Comparison of ENCODE assay signal across 8 cellular contexts in the genomic region with DNA sequence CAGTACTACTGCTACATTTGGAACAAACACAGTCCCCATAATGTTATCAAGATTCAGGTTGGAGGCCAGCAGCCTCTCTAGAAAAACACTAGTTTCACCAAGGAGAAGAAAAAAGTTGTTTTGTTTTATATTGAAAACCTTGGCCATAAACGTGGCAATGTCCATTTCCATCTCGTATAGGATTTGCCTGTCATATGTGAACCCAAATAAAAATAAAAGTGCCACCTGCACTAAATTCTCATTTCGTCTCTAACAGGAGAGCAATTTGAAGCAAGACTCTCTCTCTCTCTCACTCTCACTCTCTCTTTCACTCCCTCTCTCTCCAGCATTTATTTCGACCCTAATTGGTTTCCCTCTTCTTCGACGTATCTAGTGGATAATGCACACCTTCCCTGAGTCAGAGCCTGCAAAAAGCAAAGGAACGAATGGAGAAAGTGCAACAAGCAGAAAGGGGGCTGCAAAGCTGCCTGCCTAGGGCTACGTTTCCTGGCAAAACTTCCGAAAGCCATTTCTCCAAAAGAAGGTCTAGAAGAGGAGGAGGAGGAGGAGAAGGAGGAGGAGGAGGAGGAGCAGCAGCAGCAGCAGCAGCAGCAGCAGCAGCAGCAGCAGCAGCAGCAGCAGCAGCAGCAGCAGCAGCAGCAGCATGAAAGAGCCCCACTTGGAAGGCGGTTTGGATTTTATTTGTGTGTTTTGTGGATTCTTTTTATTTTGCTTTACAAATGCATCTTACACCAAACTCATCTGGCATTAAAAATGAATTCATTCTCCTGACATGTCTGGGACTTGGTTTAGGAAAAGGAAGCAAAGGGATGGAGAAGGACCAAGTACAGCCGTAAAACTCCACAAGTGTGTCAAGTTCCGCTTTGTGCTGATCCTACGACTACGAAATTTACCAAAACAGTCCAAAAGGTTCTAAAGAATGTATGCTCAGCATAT. TPM values are rescaled to one million over a fixed set of nuclear protein-coding genes. Genes with fewer than 3 reads are reported as not detected.
DNase-seq lines count a peak whose midpoint lies in the region; ATAC-seq and TF ChIP-seq lines count a peak whose summit lies in the region.

No MANE protein-coding gene starts in this region.

- H3F3A ChIP-seq in GM23338 (replicated peaks; ENCODE audit: low read depth) (no peaks in the 10 kb centered on the region), PC-3 (ENCODE audit: low read length, unreplicated experiment) (no peaks in the 10 kb centered on the region)

- no peaks in the 10 kb centered on the region for H3K9me3 ChIP-seq in PC-3 (ENCODE audit: low read length)

- peaks cover 32% of the 10 kb centered on the region for H3K4me1 ChIP-seq in GM23338 (ENCODE audit: insufficient read depth)
- H3K4me1 ChIP-seq in PC-3 (ENCODE audit: insufficient read depth, low read length), result peaks cover 5% of the 10 kb centered on the region; the same call in 1 of the 2 replicates

- H3K79me2 ChIP-seq in GM23338 (replicated peaks; ENCODE audit: insufficient read depth), result peaks cover 64% of the 10 kb centered on the region
- H3K79me2 ChIP-seq in PC-3 (ENCODE audit: low read length), result peaks cover 14% of the 10 kb centered on the region; the same call in 1 of the 2 replicates

- no peaks in the 10 kb centered on the region for H3K36me3 ChIP-seq in GM23338 (ENCODE audit: insufficient read depth)
- no peaks in the 10 kb centered on the region for H3K36me3 ChIP-seq in PC-3 (ENCODE audit: low read depth, low read length)

- no peak for ATAC-seq in GM23338
- no peak for ATAC-seq in PC-3
- ATAC-seq in HG03460 (IDR thresholded peaks at IDR 0.05; ENCODE audit: unreplicated experiment), result no peak

- H2AFZ ChIP-seq in GM23338, result no peak overlapping the region
- no peak overlapping the region for H2AFZ ChIP-seq in PC-3 (ENCODE audit: low read length)

- H3K27me3 Mint-ChIP-seq in GM23338 (ENCODE audit: insufficient read depth, low read depth, poor library complexity), result peaks cover 2% of the 10 kb centered on the region

- peaks cover 52% of the 10 kb centered on the region for H3K4me1 Mint-ChIP-seq in GM23338

- H3K27ac ChIP-seq in GM23338 (ENCODE audit: low read depth) (peak overlapping the region; percentile 78; the same call in 1 of the 2 replicates), PC-3 (ENCODE audit: low read length) (no peak overlapping the region)

- H3K9me3 Mint-ChIP-seq in GM23338, result no peaks in the 10 kb centered on the region; the same call in 2 of the 3 replicates

- H3K4me2 ChIP-seq in GM23338 (peak overlapping the region; percentile 80), PC-3 (ENCODE audit: low read length) (no peak overlapping the region)

- TSS peak; percentile 18 for BruUV-seq in PC-3 (replicated peaks; lab: Mats Ljungman, UMichigan)

- POLR2A ChIA-PET in PC-3 (lab: Charles Lee; ENCODE audit: unreplicated experiment), result no interaction called here

- peak overlapping the region; percentile 75 for H3K27ac Mint-ChIP-seq in GM23338

- peaks cover 33% of the 10 kb centered on the region for H3K36me3 Mint-ChIP-seq in GM23338 (ENCODE audit: low read depth)

- H3K4me3 Mint-ChIP-seq in GM23338, result peak overlapping the region; percentile 89

- H3K27me3 ChIP-seq in GM23338 (ENCODE audit: insufficient read depth) (no peaks in the 10 kb centered on the region), PC-3 (ENCODE audit: low read length) (no peaks in the 10 kb centered on the region)

- DNase-seq in GM23338 (ENCODE audit: low spot score) (peak; percentile 25), PC-3 (no peak), foreskin fibroblast (peak in 1 of 2 donors; percentile 50), retinal pigment epithelial cell (ENCODE audit: low read depth) (no peak), NCI-H2196 treated with DMSO at 0.1 percent for 48 hours (lab: John Stamatoyannopoulos, UW; ENCODE audit: unreplicated experiment) (no peak), SKM-1 (lab: John Stamatoyannopoulos, UW; ENCODE audit: unreplicated experiment) (no peak), NOMO-1 treated with dmso at 0.1 percent for 144 hours (lab: John Stamatoyannopoulos, UW; ENCODE audit: unreplicated experiment) (no peak)

- H3K9me2 ChIP-seq in GM23338 (ENCODE audit: insufficient read depth) (no peaks in the 10 kb centered on the region), PC-3 (replicated peaks; ENCODE audit: low read length) (no peaks in the 10 kb centered on the region)

- intact Hi-C loops in PC-3 (cut with micrococcal nuclease), result loop anchor here (5.0 kb wide), 5 partner anchors 176 to 711 kb away; no protein-coding TSS in a partner anchor

- H4K20me1 ChIP-seq in GM23338 (replicated peaks; ENCODE audit: insufficient read depth), result no peaks in the 10 kb centered on the region
- H4K20me1 ChIP-seq in PC-3 (ENCODE audit: low read length), result no peaks in the 10 kb centered on the region

- TF ChIP-seq CTCF in GM23338 (conservative IDR thresholded peaks at IDR 0.05; ENCODE audit: low read depth in 2 of 2), result no peak
- no peak for TF ChIP-seq CTCF in PC-3 (conservative IDR thresholded peaks at IDR 0.05; ENCODE audit: low read depth, low read length)
- TF ChIP-seq CTCF in foreskin fibroblast (IDR thresholded peaks at IDR 0.05; ENCODE audit: low read depth, low read length), result no peak
- TF ChIP-seq CTCF in retinal pigment epithelial cell (conservative IDR thresholded peaks at IDR 0.05; ENCODE audit: low read depth, low read length), result no peak

- H3K4me3 ChIP-seq in GM23338, result peak overlapping the region; percentile 66
- no peak overlapping the region for H3K4me3 ChIP-seq in PC-3 (ENCODE audit: low read length)
- H3K4me3 ChIP-seq in foreskin fibroblast (ENCODE audit: low read depth in 1 of 2, low read length in 2 of 2), result peak overlapping the region; percentile 68 to 81
- H3K4me3 ChIP-seq in retinal pigment epithelial cell (ENCODE audit: low read length), result peak overlapping the region; percentile 16

- H3K9ac ChIP-seq in PC-3 (ENCODE audit: low read length), result no peak overlapping the region

- CTCF ChIA-PET in PC-3 (lab: Charles Lee), result no interaction called here

TF ChIP-seq in GM23338, 12 proteins besides CTCF, POLR2A, EP300 and RAD21:
- TF ChIP-seq EZH2phosphoT487 (IDR thresholded peaks at IDR 0.05; ENCODE audit: unreplicated experiment), result no peak
- peak; percentile 26; the same call in 1 of the 2 replicates for TF ChIP-seq POLR2AphosphoS5 (IDR thresholded peaks at IDR 0.05; ENCODE audit: low read depth)

RNA-seq across cellular contexts. Expression of gene TCF4, which starts 2.1 kb away (rescaled TPM):
- total RNA-seq in GM23338 (2014; rRNA removed; shearing (Covaris generic)), result 89.2 and 91.2 TPM in 2 replicates
- 68.0 and 77.7 TPM in 2 replicates for polyA plus RNA-seq in GM23338 (2016; fragmentation: Nextera tagmentation; extraction: Ambion mirVana)
- total RNA-seq in PC-3 (2014; rRNA removed), result 12.5 and 13.9 TPM in 2 replicates
